ENCODE assay signal across 29 cellular contexts in the genomic region with DNA sequence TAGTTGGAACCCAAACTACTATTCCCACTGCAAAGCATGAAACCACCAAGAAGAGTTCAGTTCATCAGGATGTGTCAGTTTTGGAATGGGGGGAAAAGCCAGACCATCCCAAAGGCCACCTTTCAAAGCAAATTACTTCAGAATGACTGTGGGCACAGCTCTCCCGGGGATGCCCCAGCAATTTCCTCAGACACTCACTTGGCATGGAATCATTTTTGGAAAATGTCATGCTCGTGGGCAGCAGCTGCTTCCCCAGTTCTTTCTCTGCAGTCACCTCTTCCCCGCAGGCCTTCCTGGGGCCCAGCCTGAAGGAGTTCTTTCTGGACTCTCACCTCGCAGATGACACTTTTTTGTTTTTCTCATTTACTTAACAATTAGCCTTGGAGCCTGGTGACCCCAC.
"Had no signal": no experiment of that assay in that cellular context is flagged by ENCODE, and none has a peak within 500 bp of the region (broad histone marks: within the 10 kb centered on the region; RNA-seq: fewer than 3 reads in every experiment).

No MANE protein-coding gene starts in this region.

- H3K27me3 Mint-ChIP-seq: stimulated activated memory B cell treated with anti-CD40 and anti-IgM and Interleukin-4, amounts not matched to agents 10 μg/mL and 1 μg/mL and 100 μg/mL, for 72 hours; stimulated activated naive CD8-positive, alpha-beta T cell treated with anti-CD3 and anti-CD28 coated beads, Interleukin-15, Interleukin-2, amounts not matched to agents 100 ng/mL and 50 ng/mL, for 24 hours had no signal

- H3K9me3 ChIP-seq: ovary, prostate gland, right lobe of liver, spleen, tibial artery, upper lobe of left lung, uterus had no signal

- H3K4me1 Mint-ChIP-seq: natural killer cell, neural progenitor cell had no signal

- H3K36me3 Mint-ChIP-seq: natural killer cell, neural progenitor cell had no signal

- H3K4me3 Mint-ChIP-seq: endodermal cell; natural killer cell; neural progenitor cell; stimulated activated memory B cell treated with anti-CD40 and anti-IgM and Interleukin-4, amounts not matched to agents 10 μg/mL and 1 μg/mL and 100 μg/mL, for 72 hours; stimulated activated naive CD8-positive, alpha-beta T cell treated with anti-CD3 and anti-CD28 coated beads, Interleukin-15, Interleukin-2, amounts not matched to agents 100 ng/mL and 50 ng/mL, for 24 hours had no signal

- H3K4me1 ChIP-seq: neural progenitor cell, prostate gland, right lobe of liver, spleen, tibial artery, upper lobe of left lung, uterus had no signal

- H3K4me2 ChIP-seq: hepatocyte, neural progenitor cell had no signal

- H2AFZ ChIP-seq: hepatocyte, neural progenitor cell had no signal

- H3K9me3 Mint-ChIP-seq: endodermal cell; natural killer cell; neural progenitor cell; stimulated activated memory B cell treated with anti-CD40 and anti-IgM and Interleukin-4, amounts not matched to agents 10 μg/mL and 1 μg/mL and 100 μg/mL, for 72 hours had no signal

- FAIRE-seq: endothelial cell of umbilical vein, kidney had no signal

- DNase-seq: effector CD4-positive, alpha-beta T cell; endodermal cell; erythroblast; foreskin melanocyte; head of caudate nucleus; kidney; left cardiac atrium; left ventricle myocardium superior; mesenchymal stem cell; midbrain; natural killer cell; nucleus accumbens; ovary; right lobe of liver; spleen; stimulated activated CD4-positive, alpha-beta T cell treated with anti-CD3 and anti-CD28 coated beads, Interleukin-15, amount 100 ng/mL, for 24 hours; stimulated activated CD4-positive, alpha-beta T cell treated with anti-CD3 and anti-CD28 coated beads, Interleukin-1b, Interleukin-23, amount 100 ng/mL, for 48 hours; stimulated activated CD4-positive, alpha-beta T cell treated with anti-CD3 and anti-CD28 coated beads, Interleukin-4, amount 100 ng/mL, for 24 hours; tibial artery; upper lobe of left lung; uterus had no signal

- H3K4me3 ChIP-seq: coronary artery, hepatocyte, lung, neural progenitor cell, ovary, prostate gland, right lobe of liver, spleen, tibial artery, upper lobe of left lung, uterus had no signal

- H3K36me3 ChIP-seq: neural progenitor cell, ovary, prostate gland, right lobe of liver, uterus had no signal

- H3K27me3 ChIP-seq: hepatocyte, neural progenitor cell, ovary, right lobe of liver, spleen, tibial artery, upper lobe of left lung, uterus had no signal

- H3K9ac ChIP-seq: neural progenitor cell had no signal

- ATAC-seq: left ventricle myocardium superior had no signal

- H3K79me2 ChIP-seq: hepatocyte had no signal

- H3K27ac ChIP-seq: coronary artery, hepatocyte, neural progenitor cell, ovary, prostate gland, right lobe of liver, spleen, tibial artery, upper lobe of left lung, uterus had no signal

- H3K27ac Mint-ChIP-seq: endodermal cell; natural killer cell; neural progenitor cell; stimulated activated memory B cell treated with anti-CD40 and anti-IgM and Interleukin-4, amounts not matched to agents 10 μg/mL and 1 μg/mL and 100 μg/mL, for 72 hours; stimulated activated naive CD8-positive, alpha-beta T cell treated with anti-CD3 and anti-CD28 coated beads, Interleukin-15, Interleukin-2, amounts not matched to agents 100 ng/mL and 50 ng/mL, for 24 hours had no signal
